Comparison of ENCODE assay signal across 1 cellular context in the genomic region with DNA sequence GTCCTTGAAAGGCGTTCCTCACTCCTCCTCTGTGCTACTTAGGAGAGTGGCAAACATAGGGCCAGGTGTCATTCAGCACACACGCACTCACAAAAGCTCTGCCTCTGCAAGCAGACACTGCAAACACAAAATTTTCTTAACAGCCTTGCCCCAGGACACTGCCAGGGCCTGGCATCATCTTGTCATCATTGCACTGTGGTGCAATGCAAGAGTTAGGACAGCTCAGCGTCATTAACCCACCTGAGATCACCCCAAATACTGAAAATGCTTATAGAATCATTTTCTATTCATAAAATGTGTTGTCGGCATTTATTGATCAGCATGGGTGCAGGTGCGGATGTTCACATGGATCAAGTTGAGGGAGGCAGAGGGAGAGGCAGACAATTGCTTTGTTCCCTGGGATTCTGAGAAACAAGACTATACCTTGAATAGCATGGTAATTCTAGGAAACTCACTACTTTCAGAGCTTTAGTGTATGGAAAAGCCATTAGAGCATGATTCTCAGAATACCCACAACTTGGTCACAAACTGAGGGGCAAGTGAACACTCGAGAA.
TF ChIP-seq lines count a peak whose summit lies in the region.

No MANE protein-coding gene starts in this region.

TF ChIP-seq in K562, 482 proteins besides CTCF, POLR2A, EP300 and RAD21 (continued from another document):
- TF ChIP-seq HMGXB4 (CRISPR knock-in tag; IDR thresholded peaks at IDR 0.05), result no peak
TF ChIP-seq in K562: peak in this region for 1.
